In the genomic region with DNA sequence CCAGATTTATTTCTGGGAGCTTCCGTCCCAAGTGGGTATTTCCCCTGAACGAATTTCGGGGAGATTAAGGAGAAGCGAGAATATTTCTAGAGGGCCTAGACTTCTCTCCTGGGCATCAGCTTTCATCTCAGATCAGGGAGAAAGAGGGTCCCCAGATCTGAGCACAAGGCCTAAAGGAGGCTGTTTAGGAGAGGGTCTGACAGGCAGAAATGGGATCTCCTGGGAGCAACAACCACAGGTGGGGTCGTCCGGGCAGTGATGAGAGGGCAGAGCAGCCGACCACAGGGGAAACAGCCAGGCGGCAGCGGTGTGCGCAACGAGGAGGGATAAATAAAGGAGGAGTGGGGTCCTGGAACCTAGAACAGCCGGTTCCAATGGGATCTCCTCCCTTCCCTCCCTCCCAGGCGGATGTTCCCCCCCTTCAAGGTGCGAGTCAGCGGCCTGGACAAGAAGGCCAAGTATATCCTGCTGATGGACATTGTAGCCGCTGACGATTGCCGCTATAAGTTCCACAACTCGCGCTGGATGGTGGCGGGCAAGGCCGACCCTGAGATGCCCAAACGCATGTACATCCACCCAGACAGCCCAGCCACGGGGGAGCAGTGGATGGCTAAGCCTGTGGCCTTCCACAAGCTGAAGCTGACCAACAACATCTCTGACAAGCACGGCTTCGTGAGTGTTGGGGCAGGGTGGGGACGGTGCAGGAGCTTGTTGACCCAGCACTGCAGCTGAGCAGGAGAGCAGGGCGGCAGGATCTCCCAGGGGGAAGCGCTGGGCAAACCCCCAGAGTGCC, we compare ENCODE assay signal across 8 cellular contexts. TPM values are rescaled to one million over a fixed set of nuclear protein-coding genes. Genes with fewer than 3 reads are reported as not detected.
DNase-seq lines count a peak whose midpoint lies in the region; ATAC-seq and TF ChIP-seq lines count a peak whose summit lies in the region.

No MANE protein-coding gene starts in this region.

- H3K36me3 ChIP-seq in cardiac muscle cell (peaks cover 22% of the 10 kb centered on the region), duodenal mucosa (ENCODE audit: control insufficient read depth in 1 of 2, insufficient read depth in 2 of 2, low read length in 2 of 2) (no peaks in the 10 kb centered on the region), vagina (no peaks in the 10 kb centered on the region)
- no peaks in the 10 kb centered on the region for H3K36me3 ChIP-seq in naive thymus-derived CD4-positive, alpha-beta T cell (ENCODE audit: control insufficient read depth in 2 of 3, insufficient read depth in 3 of 3, low read length in 3 of 3)

- POLR2A ChIA-PET in naive thymus-derived CD4-positive, alpha-beta T cell (lab: Charles Lee), result no interaction called here

- peaks cover 0 to 3% (median 0%) of the 10 kb centered on the region in 5 donors for H3K36me3 Mint-ChIP-seq in naive thymus-derived CD4-positive, alpha-beta T cell

- H3K9me3 Mint-ChIP-seq in naive thymus-derived CD4-positive, alpha-beta T cell, result peaks cover 0 to 4% (median 0%) of the 10 kb centered on the region in 11 donors

- peaks cover 31% of the 10 kb centered on the region for H3K4me1 ChIP-seq in cardiac muscle cell (ENCODE audit: low read depth)
- peaks cover 5 to 12% of the 10 kb centered on the region in 2 donors for H3K4me1 ChIP-seq in duodenal mucosa (ENCODE audit: control insufficient read depth in 1 of 2, insufficient read depth in 2 of 2, low read length in 2 of 2)
- H3K4me1 ChIP-seq in naive thymus-derived CD4-positive, alpha-beta T cell (ENCODE audit: control insufficient read depth in 2 of 2, insufficient read depth in 2 of 2, low read length in 2 of 2), result peaks cover 17 to 43% of the 10 kb centered on the region in 2 donors
- peaks cover 57% of the 10 kb centered on the region for H3K4me1 ChIP-seq in vagina

- no peak for TF ChIP-seq POLR2A in vagina (IDR thresholded peaks at IDR 0.05)

- intact Hi-C loops in Right ventricle myocardium inferior (cut with DNase I), result no loop called here
- intact Hi-C loops in naive thymus-derived CD4-positive, alpha-beta T cell (cut with micrococcal nuclease), result loop anchor here in 1 of 2 donors (2.0 kb wide), 1 partner anchor 51 kb away; the partner anchor contains the start of gene TBX4
- intact Hi-C loops in vagina (cut with DNase I), result no loop called here

- H3K27me3 Mint-ChIP-seq in naive thymus-derived CD4-positive, alpha-beta T cell, result peaks cover 50 to 65% (median 53%) of the 10 kb centered on the region in 5 donors

- H3K27ac ChIP-seq in cardiac muscle cell (peak overlapping the region; percentile 72), duodenal mucosa (ENCODE audit: low read depth, low read length) (peak overlapping the region; percentile 85), vagina (peak overlapping the region; percentile 83)
- no peak overlapping the region for H3K27ac ChIP-seq in naive thymus-derived CD4-positive, alpha-beta T cell (ENCODE audit: low read depth, low read length)

- H3K27ac Mint-ChIP-seq in naive thymus-derived CD4-positive, alpha-beta T cell, result peak overlapping the region in 1 of 9 donors; percentile 76

- peaks cover 27 to 50% (median 44%) of the 10 kb centered on the region in 7 donors for H3K4me1 Mint-ChIP-seq in naive thymus-derived CD4-positive, alpha-beta T cell

- peak overlapping the region; percentile 17 to 83 (median 65) for H3K4me3 Mint-ChIP-seq in naive thymus-derived CD4-positive, alpha-beta T cell

- H3K4me3 ChIP-seq in cardiac muscle cell, result peak overlapping the region; percentile 63
- peak overlapping the region; percentile 60 to 61 for H3K4me3 ChIP-seq in duodenal mucosa (ENCODE audit: low read depth in 1 of 2, low read length in 2 of 2)
- H3K4me3 ChIP-seq in naive thymus-derived CD4-positive, alpha-beta T cell (ENCODE audit: low read length), result no peak overlapping the region
- H3K4me3 ChIP-seq in vagina, result peak overlapping the region; percentile 49 to 87

- H3K9ac ChIP-seq in duodenal mucosa (ENCODE audit: low read depth in 1 of 2, low read length in 2 of 2), result peak overlapping the region; percentile 54 to 66

- DNase-seq in cardiac muscle cell (ENCODE audit: low read depth in 1 of 2, low spot score in 1 of 2), result peak in 1 of 2 donors; percentile 29
- DNase-seq in Right ventricle myocardium inferior (ENCODE audit: missing footprints), result no peak
- no peak for DNase-seq in naive thymus-derived CD4-positive, alpha-beta T cell
- no peak for DNase-seq in vagina (ENCODE audit: extremely low spot score in 2 of 2)
- no peak for DNase-seq in CD1c-positive myeloid dendritic cell (ENCODE audit: extremely low spot score)
- DNase-seq in T-helper 9 cell, result no peak

- CTCF ChIA-PET in naive thymus-derived CD4-positive, alpha-beta T cell (lab: Charles Lee), result interaction anchor here (1.2 kb wide), 1 partner anchor 11 kb away, joined by 3 read pairs; no protein-coding TSS in a partner anchor

- no peak for ATAC-seq in Right ventricle myocardium inferior
- no peak for ATAC-seq in naive thymus-derived CD4-positive, alpha-beta T cell
- ATAC-seq in GM21515 (IDR thresholded peaks at IDR 0.05; ENCODE audit: unreplicated experiment), result no peak

- H3K9me3 ChIP-seq in cardiac muscle cell (ENCODE audit: low read depth) (no peaks in the 10 kb centered on the region), duodenal mucosa (ENCODE audit: control insufficient read depth in 1 of 2, low read length in 2 of 2) (no peaks in the 10 kb centered on the region), vagina (no peaks in the 10 kb centered on the region)
- H3K9me3 ChIP-seq in naive thymus-derived CD4-positive, alpha-beta T cell (ENCODE audit: control insufficient read depth in 2 of 3, low read length in 3 of 3), result no peaks in the 10 kb centered on the region

- no peak for TF ChIP-seq CTCF in cardiac muscle cell (IDR thresholded peaks at IDR 0.05; ENCODE audit: low read depth, low read length)
- TF ChIP-seq CTCF in vagina (IDR thresholded peaks at IDR 0.05), result no peak

- H3K27me3 ChIP-seq in cardiac muscle cell (peaks cover 51% of the 10 kb centered on the region), duodenal mucosa (ENCODE audit: control insufficient read depth in 1 of 2, insufficient read depth in 2 of 2, low read length in 2 of 2) (peaks cover 70 to 75% of the 10 kb centered on the region in 2 donors), vagina (peaks cover 12% of the 10 kb centered on the region)
- H3K27me3 ChIP-seq in naive thymus-derived CD4-positive, alpha-beta T cell (ENCODE audit: control insufficient read depth in 2 of 2, insufficient read depth in 2 of 2, low read length in 2 of 2), result peaks cover 0 to 49% of the 10 kb centered on the region in 2 donors

RNA-seq across cellular contexts. Expression of gene TBX2, which starts 1.8 kb away (rescaled TPM):
- total RNA-seq in cardiac muscle cell (228 and 273 TPM in 2 replicates), Right ventricle myocardium inferior (12.1 TPM), vagina (9.8 TPM)
- 193 and 212 TPM in 2 replicates for polyA plus RNA-seq in cardiac muscle cell
- not detected for total RNA-seq in naive thymus-derived CD4-positive, alpha-beta T cell
- not detected for polyA plus RNA-seq in naive thymus-derived CD4-positive, alpha-beta T cell

RNA-seq across cellular contexts. Expression of gene TBX4, which starts 50.7 kb away (rescaled TPM):
- total RNA-seq in cardiac muscle cell (1.6 and 1.9 TPM in 2 replicates), Right ventricle myocardium inferior (not detected), vagina (not detected)
- 0.54 and 2.6 TPM in 2 replicates for polyA plus RNA-seq in cardiac muscle cell
- total RNA-seq in naive thymus-derived CD4-positive, alpha-beta T cell, result not detected
- not detected for polyA plus RNA-seq in naive thymus-derived CD4-positive, alpha-beta T cell

Comparison
In these comparisons a context has a peak if more than half of its experiments do, and no peak if none do; other contexts are left out.
1. RNA of gene TBX2, which starts 1.8 kb away (total RNA-seq): 228 to 273 TPM in cardiac muscle cell; 12.1 TPM in Right ventricle myocardium inferior (single experiment), 9.8 TPM in vagina (single experiment) and not detected in naive thymus-derived CD4-positive, alpha-beta T cell; every median in the first group is over 10 times any median in the second.